Comparison of ENCODE assay signal across 33 cellular contexts in the genomic region with DNA sequence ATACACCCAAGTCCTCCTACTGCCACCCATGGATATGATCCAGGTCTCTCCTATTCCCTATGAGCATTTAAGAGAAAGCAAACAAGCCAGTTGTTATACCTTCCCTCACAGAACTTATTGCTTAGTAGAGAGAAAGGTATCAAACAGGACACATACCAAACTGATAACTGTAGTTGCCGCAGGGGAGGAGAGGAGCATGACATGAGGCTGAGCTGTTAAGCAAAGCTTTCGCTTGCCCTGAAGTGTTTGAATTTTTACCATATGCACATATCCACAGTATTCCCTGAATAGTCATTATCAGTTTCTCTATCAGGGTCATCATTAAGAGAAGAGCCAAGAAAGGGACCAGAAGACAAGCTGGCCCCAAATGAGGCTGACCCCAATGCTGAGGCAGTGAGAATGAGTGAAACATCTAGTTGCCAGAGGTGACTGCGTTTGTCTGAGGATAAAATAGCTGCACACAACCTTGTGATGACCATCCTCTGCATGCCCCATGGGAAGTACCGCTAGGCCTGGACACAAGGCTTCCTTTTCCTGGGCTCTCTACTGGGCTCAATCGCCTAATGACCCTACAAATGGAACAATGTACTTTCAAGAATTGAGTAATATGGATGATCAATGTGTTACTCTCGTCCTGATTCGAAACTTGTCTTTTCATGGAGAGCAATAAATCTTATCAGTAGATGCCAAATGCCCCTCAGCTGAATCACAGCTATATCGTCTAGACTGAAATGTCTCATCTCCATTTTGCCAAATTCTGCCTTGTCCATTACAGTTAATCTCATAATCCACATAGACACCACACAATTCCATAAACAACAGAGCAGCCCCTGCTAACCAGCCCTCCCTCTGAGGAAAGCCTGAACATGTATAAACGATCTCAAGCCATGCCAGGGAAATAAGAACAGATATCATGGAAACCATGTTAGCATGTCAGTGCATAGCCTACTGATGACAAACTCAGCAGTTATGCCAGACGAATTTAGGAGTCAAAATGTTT. TPM values are rescaled to one million over a fixed set of nuclear protein-coding genes. Genes with fewer than 3 reads are reported as not detected.
DNase-seq lines count a peak whose midpoint lies in the region; ATAC-seq, FAIRE-seq and TF ChIP-seq lines count a peak whose summit lies in the region.
"Had no signal": no experiment of that assay in that cellular context is flagged by ENCODE, and none has a peak within 500 bp of the region (broad histone marks: within the 10 kb centered on the region; RNA-seq: fewer than 3 reads in every experiment).

No MANE protein-coding gene starts in this region.

- peak overlapping the region; percentile 19 for H3K4me2 ChIP-seq in SK-N-SH

- TF ChIP-seq EP300 in SK-N-SH (IDR thresholded peaks at IDR 0.05; ENCODE audit: borderline replicate concordance in 1 of 2, low read depth in 1 of 2, low read length in 1 of 2) (peak in 1 of 2 experiments; percentile 40; a peak in 1 of 4 replicates), esophagus muscularis mucosa (IDR thresholded peaks at IDR 0.05) (no peak)

- H3K27me3 ChIP-seq in SK-N-SH (ENCODE audit: insufficient read depth) (no peaks in the 10 kb centered on the region), esophagus muscularis mucosa (no peaks in the 10 kb centered on the region), BE2C (no peaks in the 10 kb centered on the region), psoas muscle (ENCODE audit: insufficient read depth in 3 of 3, low read length in 2 of 3) (no peaks in the 10 kb centered on the region)
- no peaks in the 10 kb centered on the region for H3K27me3 ChIP-seq in effector memory CD4-positive, alpha-beta T cell (replicated peaks; ENCODE audit: control insufficient read depth, insufficient read depth, low read length, poor library complexity, severe bottlenecking)
- H3K27me3 ChIP-seq: adrenal gland, heart right ventricle, MG63, sigmoid colon, suprapubic skin had no signal

- POLR2A ChIA-PET in SK-N-SH (lab: Yijun Ruan, JAX), result no interaction called here

- no peaks in the 10 kb centered on the region for H4K20me1 ChIP-seq in SK-N-SH (ENCODE audit: insufficient read depth)

- no peak overlapping the region for H2AFZ ChIP-seq in SK-N-SH (ENCODE audit: low read depth)

- peak overlapping the region in 1 of 2 experiments; percentile 69; a peak in 2 of 4 replicates for H3K27ac ChIP-seq in SK-N-SH (ENCODE audit: low read depth in 2 of 2, low read length in 1 of 2)
- H3K27ac ChIP-seq in esophagus muscularis mucosa (replicated peaks in 1 of 4), result no peak overlapping the region
- H3K27ac ChIP-seq in psoas muscle, result no peak overlapping the region
- no peak overlapping the region for H3K27ac ChIP-seq in effector memory CD4-positive, alpha-beta T cell (ENCODE audit: insufficient read depth, low read length, poor library complexity, severe bottlenecking)
- H3K27ac ChIP-seq: adrenal gland, heart right ventricle, sigmoid colon, suprapubic skin, WERI-Rb-1 had no signal

- H3K4me3 ChIP-seq in SK-N-SH (ENCODE audit: low read depth in 2 of 2, low read length in 1 of 2) (no peak overlapping the region), esophagus muscularis mucosa (no peak overlapping the region), BE2C (ENCODE audit: low read depth, low read length) (no peak overlapping the region), psoas muscle (no peak overlapping the region)
- H3K4me3 ChIP-seq in effector memory CD4-positive, alpha-beta T cell (ENCODE audit: insufficient read depth, low read depth, low read length, poor library complexity, severe bottlenecking), result no peak overlapping the region
- H3K4me3 ChIP-seq: adrenal gland, heart right ventricle, K562, MG63, sigmoid colon, suprapubic skin had no signal

- no peaks in the 10 kb centered on the region for H3K9me2 ChIP-seq in SK-N-SH

- WGBS in SK-N-SH (ENCODE audit: low lambda C conversion rate), result 20% methylated on average over 10 of the region's 10 CpGs
- WGBS in esophagus muscularis mucosa, result 91% methylated on average over 10 of the region's 10 CpGs
- WGBS in psoas muscle, 3 donors, result 73 to 84% (median 83%) methylated on average over 10 of the region's 10 CpGs

- peak; percentile 62 for FAIRE-seq in H54 (lab: Jason Lieb, UNC)
- FAIRE-seq: colon, D721Med, H1, K562 had no signal

- no peaks in the 10 kb centered on the region for H3K9me3 ChIP-seq in SK-N-SH
- no peaks in the 10 kb centered on the region for H3K9me3 ChIP-seq in esophagus muscularis mucosa
- H3K9me3 ChIP-seq in BE2C, result no peaks in the 10 kb centered on the region; the same call in 1 of the 2 replicates
- no peaks in the 10 kb centered on the region for H3K9me3 ChIP-seq in psoas muscle
- H3K9me3 ChIP-seq in effector memory CD4-positive, alpha-beta T cell (ENCODE audit: control insufficient read depth, low read length), result no peaks in the 10 kb centered on the region
- H3K9me3 ChIP-seq: adrenal gland, heart right ventricle, MG63, sigmoid colon, suprapubic skin had no signal

- H3K9ac ChIP-seq in SK-N-SH, result peak overlapping the region; percentile 29; the same call in 1 of the 2 replicates

- TF ChIP-seq POLR2A in H54 (IDR thresholded peaks at IDR 0.05; ENCODE audit: low read depth, low read length) (no peak), esophagus muscularis mucosa (IDR thresholded peaks at IDR 0.05; ENCODE audit: low read depth) (no peak)

- TF ChIP-seq CTCF in SK-N-SH (IDR thresholded peaks at IDR 0.05) (no peak), esophagus muscularis mucosa (IDR thresholded peaks at IDR 0.05) (no peak), BE2C (IDR thresholded peaks at IDR 0.05; ENCODE audit: low read depth, low read length) (no peak), psoas muscle (IDR thresholded peaks at IDR 0.05) (no peak)

- H3K4me1 ChIP-seq in SK-N-SH (ENCODE audit: control insufficient read depth in 1 of 2, insufficient read depth in 2 of 2, low read depth in 1 of 2, low read length in 1 of 2) (peaks cover 0 to 2% of the 10 kb centered on the region in 2 experiments; a peak in 1 of 4 replicates), esophagus muscularis mucosa (peaks cover 0 to 5% (median 2%) of the 10 kb centered on the region in 4 donors), BE2C (no peaks in the 10 kb centered on the region), psoas muscle (no peaks in the 10 kb centered on the region)
- H3K4me1 ChIP-seq in effector memory CD4-positive, alpha-beta T cell (ENCODE audit: control insufficient read depth, insufficient read depth, low read length, poor library complexity, severe bottlenecking), result no peaks in the 10 kb centered on the region
- H3K4me1 ChIP-seq: adrenal gland had no signal

- ATAC-seq in psoas muscle, result no peak
- ATAC-seq: activated CD8-positive, alpha-beta memory T cell treated with anti-CD3 and anti-CD28 coated beads, Interleukin-2, amount 10 ng/mL, durations not matched to agents 7 days and 5 days; heart right ventricle; K562; left cardiac atrium had no signal

- H3F3A ChIP-seq in SK-N-SH (replicated peaks; ENCODE audit: insufficient read depth), result peaks cover 8% of the 10 kb centered on the region

- no peaks in the 10 kb centered on the region for H3K36me3 ChIP-seq in SK-N-SH (replicated peaks in 1 of 2; ENCODE audit: control insufficient read depth in 1 of 2, insufficient read depth in 2 of 2, low read length in 1 of 2)
- H3K36me3 ChIP-seq in esophagus muscularis mucosa, result no peaks in the 10 kb centered on the region
- no peaks in the 10 kb centered on the region for H3K36me3 ChIP-seq in BE2C
- no peaks in the 10 kb centered on the region for H3K36me3 ChIP-seq in psoas muscle (ENCODE audit: insufficient read depth in 1 of 2, low read depth in 1 of 2)
- H3K36me3 ChIP-seq in effector memory CD4-positive, alpha-beta T cell (ENCODE audit: control insufficient read depth, insufficient read depth, low read length), result no peaks in the 10 kb centered on the region
- H3K36me3 ChIP-seq: adrenal gland, MG63, sigmoid colon, suprapubic skin, WERI-Rb-1 had no signal

- CTCF ChIA-PET in SK-N-SH (lab: Yijun Ruan, JAX), result interaction anchor here (2.1 kb wide), 1 partner anchor 10 kb away, joined by 11 read pairs; a partner anchor contains a TSS

- peaks cover 5% of the 10 kb centered on the region; the same call in 1 of the 2 replicates for H3K79me2 ChIP-seq in SK-N-SH (ENCODE audit: insufficient read depth)

- intact Hi-C loops in esophagus muscularis mucosa (cut with DNase I), result loop anchor here (10.0 kb wide), 2 partner anchors 45 to 105 kb away; no protein-coding TSS in a partner anchor
- intact Hi-C loops in psoas muscle (cut with DNase I), result loop anchor here in 1 of 2 donors (5.0 kb wide), 1 partner anchor 67 kb away; no protein-coding TSS in a partner anchor

- no peak for TF ChIP-seq RAD21 in SK-N-SH (IDR thresholded peaks at IDR 0.05; ENCODE audit: low read length)

- DNase-seq in H54 (ENCODE audit: insufficient read length, low spot score) (no peak), SK-N-SH (no peak), esophagus muscularis mucosa (ENCODE audit: extremely low spot score) (peak; percentile 37), BE2C (no peak), psoas muscle (no peak), nucleus accumbens (lab: John Stamatoyannopoulos, UW) (no peak)
- no peak for DNase-seq in effector memory CD4-positive, alpha-beta T cell
- DNase-seq: activated CD4-positive, alpha-beta T cell treated with anti-CD3 and anti-CD28 coated beads, Interleukin-2, amount 10 ng/mL, durations not matched to agents 7 days and 5 days; activated CD8-positive, alpha-beta memory T cell treated with anti-CD3 and anti-CD28 coated beads, Interleukin-2, amount 10 ng/mL, durations not matched to agents 7 days and 5 days; activated naive CD4-positive, alpha-beta T cell treated with Interleukin-2 at 50 U/mL for 16 hours; adrenal gland; CD4-positive, alpha-beta T cell; effector CD8-positive, alpha-beta T cell; foreskin melanocyte; heart right ventricle; left cardiac atrium; MG63; NCI-H2081 treated with DMSO at 0.1 percent for 48 hours; NCI-H774; sigmoid colon; stimulated activated CD4-positive, alpha-beta T cell treated with anti-CD3 and anti-CD28 coated beads, Interleukin-15, amount 100 ng/mL, for 24 hours; stimulated activated naive CD4-positive, alpha-beta T cell; WERI-Rb-1 had no signal

RNA-seq across cellular contexts. Expression of a gene that starts 4.3 kb away (rescaled TPM):
- polyA plus RNA-seq in SK-N-SH (2012; rRNA removed), result not detected in 2 replicates
- not detected in 2 replicates for polyA plus RNA-seq in SK-N-SH (2012; cell fraction: cytosol; rRNA removed)
- polyA plus RNA-seq in SK-N-SH (2012; cell fraction: nucleus; rRNA removed), result not detected in 2 replicates
- not detected for total RNA-seq in esophagus muscularis mucosa
- polyA plus RNA-seq in BE2C (2012; ENCODE audit: insufficient read depth, insufficient read length, low read depth), result not detected
- total RNA-seq in psoas muscle, result not detected
- polyA plus RNA-seq in psoas muscle, result not detected
- total RNA-seq: activated CD4-positive, alpha-beta T cell treated with anti-CD3 and anti-CD28 coated beads, Interleukin-2, amount 10 ng/mL, durations not matched to agents 7 days and 5 days; activated CD8-positive, alpha-beta memory T cell treated with anti-CD3 and anti-CD28 coated beads, Interleukin-2, amount 10 ng/mL, durations not matched to agents 7 days and 5 days; adrenal gland; CD4-positive, alpha-beta T cell; H1; heart right ventricle; K562; left cardiac atrium; myocyte; progenitor cell of endocrine pancreas; sigmoid colon; suprapubic skin; T-helper 2 cell treated with Interferon-gamma antibody and Interleukin-4, amounts not matched to agents 100 ng/mL and 5 ng/mL, for 36 hours; ureter had no signal
- polyA plus RNA-seq: adrenal gland, esophagus, H1, heart right ventricle, sigmoid colon had no signal

RNA-seq across cellular contexts. Expression of a gene that starts 9.8 kb away (rescaled TPM):
- polyA plus RNA-seq in SK-N-SH (2012; rRNA removed) (0.90 and 1.2 TPM in 2 replicates), psoas muscle (1 to 10 TPM in 2 of 3 donors, under 1 TPM in 1; 0.57 to 3.8 (median 1.8) TPM)
- 1.1 TPM in 2 replicates for polyA plus RNA-seq in SK-N-SH (2012; cell fraction: cytosol; rRNA removed)
- polyA plus RNA-seq in SK-N-SH (2012; cell fraction: nucleus; rRNA removed), result 0.63 and 1.0 TPM in 2 replicates
- total RNA-seq in esophagus muscularis mucosa (10 to 100 TPM in 1 of 4 donors, 1 to 10 TPM in 3; 7.6 to 11.6 (median 9.5) TPM), psoas muscle (1 to 10 TPM; 1.1 to 4.5 (median 1.9) TPM)
- 0.49 TPM for polyA plus RNA-seq in BE2C (2012; ENCODE audit: insufficient read depth, insufficient read length, low read depth)
- total RNA-seq: myocyte had no signal

RNA-seq across cellular contexts. Expression of a gene that starts 53.5 kb away (rescaled TPM):
- 4.0 and 6.1 TPM in 2 replicates for polyA plus RNA-seq in SK-N-SH (2012; rRNA removed)
- 5.6 and 6.2 TPM in 2 replicates for polyA plus RNA-seq in SK-N-SH (2012; cell fraction: cytosol; rRNA removed)
- 4.6 and 12.0 TPM in 2 replicates for polyA plus RNA-seq in SK-N-SH (2012; cell fraction: nucleus; rRNA removed)
- total RNA-seq in esophagus muscularis mucosa, result 10 to 100 TPM; 11.5 to 20.5 (median 14.6) TPM
- 12.8 TPM for polyA plus RNA-seq in BE2C (2012; ENCODE audit: insufficient read depth, insufficient read length, low read depth)
- total RNA-seq in psoas muscle, result 10 to 100 TPM; 12.9 to 26.8 (median 19.6) TPM
- 10 to 100 TPM; 10.5 to 21.3 (median 13.1) TPM for polyA plus RNA-seq in psoas muscle
